Comparison of ENCODE assay signal across 2 cellular contexts in genomic region chr3:49673715-49674490, GRCh38.
TF ChIP-seq lines count a peak whose summit lies in the region.

Gene APEH, plus strand, starts transcription at chr3:49674351. Its CDS starts 51 bp downstream, at chr3:49674402.

TF ChIP-seq in SK-N-SH, 30 proteins besides CTCF, POLR2A, EP300 and RAD21 (continued from another document and continues in another):
- TF ChIP-seq REST (IDR thresholded peaks at IDR 0.05; ENCODE audit: low read depth, low read length) (no peak; the same call in 1 of the 2 replicates), USF1 (IDR thresholded peaks at IDR 0.05; ENCODE audit: borderline replicate concordance, low read depth) (no peak), NFIC (IDR thresholded peaks at IDR 0.05; ENCODE audit: borderline replicate concordance) (no peak), GATA2 (CRISPR knock-in tag; IDR thresholded peaks at IDR 0.05) (no peak), TAF1 (IDR thresholded peaks at IDR 0.05; ENCODE audit: borderline replicate concordance, low read depth, low read length) (peak; percentile 9; the same call in 1 of the 2 replicates), TEAD4 (IDR thresholded peaks at IDR 0.05; ENCODE audit: borderline replicate concordance, insufficient read depth) (no peak), FOSL2 (IDR thresholded peaks at IDR 0.05; ENCODE audit: borderline replicate concordance, low read depth) (no peak), MEF2A (IDR thresholded peaks at IDR 0.05; ENCODE audit: borderline replicate concordance, low read depth) (no peak), RFX5 (IDR thresholded peaks at IDR 0.05; ENCODE audit: low read length) (no peak), RCOR1 (IDR thresholded peaks at IDR 0.05; ENCODE audit: low read length) (no peak), JUND (IDR thresholded peaks at IDR 0.05) (no peak), ELF1 (IDR thresholded peaks at IDR 0.05) (peak; percentile 69), SMC3 (IDR thresholded peaks at IDR 0.05; ENCODE audit: low read depth, low read length) (peak; percentile 5; the same call in 1 of the 2 replicates), CHD2 (IDR thresholded peaks at IDR 0.05; ENCODE audit: low read length, partially characterized antibody) (no peak), GABPA (IDR thresholded peaks at IDR 0.05; ENCODE audit: low read depth) (peak; percentile 75), RXRA (IDR thresholded peaks at IDR 0.05; ENCODE audit: borderline replicate concordance, low read depth) (no peak), EZH2phosphoT487 (IDR thresholded peaks at IDR 0.05; ENCODE audit: borderline replicate concordance, low read depth) (no peak), TCF12 (IDR thresholded peaks at IDR 0.05) (no peak), YY1 (IDR thresholded peaks at IDR 0.05; ENCODE audit: low read depth) (no peak), NRF1 (IDR thresholded peaks at IDR 0.05; ENCODE audit: low read depth, low read length) (no peak), PBX3 (IDR thresholded peaks at IDR 0.05) (peak; percentile 30; the same call in 1 of the 2 replicates)
- TF ChIP-seq, protein P1, sequence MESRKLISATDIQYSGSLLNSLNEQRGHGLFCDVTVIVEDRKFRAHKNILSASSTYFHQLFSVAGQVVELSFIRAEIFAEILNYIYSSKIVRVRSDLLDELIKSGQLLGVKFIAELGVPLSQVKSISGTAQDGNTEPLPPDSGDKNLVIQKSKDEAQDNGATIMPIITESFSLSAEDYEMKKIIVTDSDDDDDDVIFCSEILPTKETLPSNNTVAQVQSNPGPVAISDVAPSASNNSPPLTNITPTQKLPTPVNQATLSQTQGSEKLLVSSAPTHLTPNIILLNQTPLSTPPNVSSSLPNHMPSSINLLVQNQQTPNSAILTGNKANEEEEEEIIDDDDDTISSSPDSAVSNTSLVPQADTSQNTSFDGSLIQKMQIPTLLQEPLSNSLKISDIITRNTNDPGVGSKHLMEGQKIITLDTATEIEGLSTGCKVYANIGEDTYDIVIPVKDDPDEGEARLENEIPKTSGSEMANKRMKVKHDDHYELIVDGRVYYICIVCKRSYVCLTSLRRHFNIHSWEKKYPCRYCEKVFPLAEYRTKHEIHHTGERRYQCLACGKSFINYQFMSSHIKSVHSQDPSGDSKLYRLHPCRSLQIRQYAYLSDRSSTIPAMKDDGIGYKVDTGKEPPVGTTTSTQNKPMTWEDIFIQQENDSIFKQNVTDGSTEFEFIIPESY (IDR thresholded peaks at IDR 0.05; ENCODE audit: borderline replicate concordance, low read depth): no peak
- TF ChIP-seq, protein P2, sequence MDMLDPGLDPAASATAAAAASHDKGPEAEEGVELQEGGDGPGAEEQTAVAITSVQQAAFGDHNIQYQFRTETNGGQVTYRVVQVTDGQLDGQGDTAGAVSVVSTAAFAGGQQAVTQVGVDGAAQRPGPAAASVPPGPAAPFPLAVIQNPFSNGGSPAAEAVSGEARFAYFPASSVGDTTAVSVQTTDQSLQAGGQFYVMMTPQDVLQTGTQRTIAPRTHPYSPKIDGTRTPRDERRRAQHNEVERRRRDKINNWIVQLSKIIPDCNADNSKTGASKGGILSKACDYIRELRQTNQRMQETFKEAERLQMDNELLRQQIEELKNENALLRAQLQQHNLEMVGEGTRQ (IDR thresholded peaks at IDR 0.05; ENCODE audit: borderline replicate concordance, low read depth, low read length): no peak

TF ChIP-seq in K562, 482 proteins besides CTCF, POLR2A, EP300 and RAD21 (continued from another document and continues in another):
- TF ChIP-seq, protein P3, sequence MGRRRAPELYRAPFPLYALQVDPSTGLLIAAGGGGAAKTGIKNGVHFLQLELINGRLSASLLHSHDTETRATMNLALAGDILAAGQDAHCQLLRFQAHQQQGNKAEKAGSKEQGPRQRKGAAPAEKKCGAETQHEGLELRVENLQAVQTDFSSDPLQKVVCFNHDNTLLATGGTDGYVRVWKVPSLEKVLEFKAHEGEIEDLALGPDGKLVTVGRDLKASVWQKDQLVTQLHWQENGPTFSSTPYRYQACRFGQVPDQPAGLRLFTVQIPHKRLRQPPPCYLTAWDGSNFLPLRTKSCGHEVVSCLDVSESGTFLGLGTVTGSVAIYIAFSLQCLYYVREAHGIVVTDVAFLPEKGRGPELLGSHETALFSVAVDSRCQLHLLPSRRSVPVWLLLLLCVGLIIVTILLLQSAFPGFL (CRISPR knock-in tag; IDR thresholded peaks at IDR 0.05): no peak
- TF ChIP-seq ESRRA (IDR thresholded peaks at IDR 0.05; ENCODE audit: borderline replicate concordance, low read depth) (peak; percentile 21; the same call in 1 of the 2 replicates), HDAC1 (IDR thresholded peaks at IDR 0.05) (peak in 1 of 2 experiments; percentile 52; a peak in 2 of 4 replicates), DLX4 (CRISPR knock-in tag; IDR thresholded peaks at IDR 0.05) (no peak), MNT (conservative IDR thresholded peaks at IDR 0.05) (peak; percentile 59 to 77), SMAD1 (IDR thresholded peaks at IDR 0.05; ENCODE audit: low read depth, low read length, partially characterized antibody) (peak; percentile 25), ZNF274 (IDR thresholded peaks at IDR 0.05; ENCODE audit: borderline replicate concordance, low read depth, low read length) (no peak), HOXB6 (CRISPR knock-in tag; IDR thresholded peaks at IDR 0.05; ENCODE audit: borderline replicate concordance) (no peak), ZNF639 (CRISPR knock-in tag; conservative IDR thresholded peaks at IDR 0.05 in 1 of 2, IDR thresholded peaks at IDR 0.05 in 1 of 2) (peak in 1 of 2 experiments; percentile 46; a peak in 1 of 4 replicates), SUPT5H (IDR thresholded peaks at IDR 0.05) (peak; percentile 77), AFF4 (CRISPR knock-in tag; IDR thresholded peaks at IDR 0.05) (no peak), CREM (IDR thresholded peaks at IDR 0.05; ENCODE audit: low read depth) (peak; percentile 44), NFE2 (IDR thresholded peaks at IDR 0.05; ENCODE audit: low read depth) (no peak), NUFIP1 (IDR thresholded peaks at IDR 0.05; ENCODE audit: partially characterized antibody) (no peak), RB1 (IDR thresholded peaks at IDR 0.05; ENCODE audit: low read depth) (0 out of 2 replicates have a peak, but pooled peaks have one; percentile 46), ETS1 (conservative IDR thresholded peaks at IDR 0.05; ENCODE audit: control insufficient read depth, low read depth, low read length) (no peak; the same call in 1 of the 2 replicates), POLR2B (IDR thresholded peaks at IDR 0.05; ENCODE audit: low read depth, partially characterized antibody) (peak; percentile 74), MED1 (CRISPR knock-in tag; IDR thresholded peaks at IDR 0.05; ENCODE audit: borderline replicate concordance) (no peak), SRF (CRISPR knock-in tag; IDR thresholded peaks at IDR 0.05) (0 out of 4 replicates have a peak, but pooled peaks of 1 of the 2 experiments have one; percentile 46), SAFB (IDR thresholded peaks at IDR 0.05; ENCODE audit: borderline replicate concordance, low read depth, low read length) (peak; percentile 72; the same call in 1 of the 2 replicates), POLR3G (IDR thresholded peaks at IDR 0.05; ENCODE audit: extremely low read depth, insufficient read length, insufficient replicate concordance) (no peak), CEBPZ (IDR thresholded peaks at IDR 0.05; ENCODE audit: borderline replicate concordance, low read depth, low read length) (no peak)
- TF ChIP-seq, protein P4, sequence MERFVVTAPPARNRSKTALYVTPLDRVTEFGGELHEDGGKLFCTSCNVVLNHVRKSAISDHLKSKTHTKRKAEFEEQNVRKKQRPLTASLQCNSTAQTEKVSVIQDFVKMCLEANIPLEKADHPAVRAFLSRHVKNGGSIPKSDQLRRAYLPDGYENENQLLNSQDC (CRISPR knock-in tag; IDR thresholded peaks at IDR 0.05): no peak
- TF ChIP-seq, protein P5, sequence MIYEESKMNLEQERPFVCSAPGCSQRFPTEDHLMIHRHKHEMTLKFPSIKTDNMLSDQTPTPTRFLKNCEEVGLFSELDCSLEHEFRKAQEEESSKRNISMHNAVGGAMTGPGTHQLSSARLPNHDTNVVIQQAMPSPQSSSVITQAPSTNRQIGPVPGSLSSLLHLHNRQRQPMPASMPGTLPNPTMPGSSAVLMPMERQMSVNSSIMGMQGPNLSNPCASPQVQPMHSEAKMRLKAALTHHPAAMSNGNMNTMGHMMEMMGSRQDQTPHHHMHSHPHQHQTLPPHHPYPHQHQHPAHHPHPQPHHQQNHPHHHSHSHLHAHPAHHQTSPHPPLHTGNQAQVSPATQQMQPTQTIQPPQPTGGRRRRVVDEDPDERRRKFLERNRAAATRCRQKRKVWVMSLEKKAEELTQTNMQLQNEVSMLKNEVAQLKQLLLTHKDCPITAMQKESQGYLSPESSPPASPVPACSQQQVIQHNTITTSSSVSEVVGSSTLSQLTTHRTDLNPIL (CRISPR knock-in tag; IDR thresholded peaks at IDR 0.05): no peak
